In genomic region chr4:39840027-39840426, GRCh38 we compare ENCODE assay signal across 23 cellular contexts.
DNase-seq lines count a peak whose midpoint lies in the region; ATAC-seq, FAIRE-seq and TF ChIP-seq lines count a peak whose summit lies in the region.
"Had no signal": no experiment of that assay in that cellular context is flagged by ENCODE, and none has a peak within 500 bp of the region (broad histone marks: within the 10 kb centered on the region; RNA-seq: fewer than 3 reads in every experiment).

No MANE protein-coding gene starts in this region.

- 59% methylated on average over 9 of the region's 9 CpGs for WGBS in right lobe of liver (ENCODE audit: insufficient coverage, low coverage, low lambda C conversion rate, missing lambda C conversion rate)
- WGBS in HepG2 (ENCODE audit: low lambda C conversion rate) = 94% methylated on average over 9 of the region's 9 CpGs

- H3K9me3 ChIP-seq in right lobe of liver (no peaks in the 10 kb centered on the region), HepG2 (ENCODE audit: low read length) (no peaks in the 10 kb centered on the region)
- H3K9me3 ChIP-seq: A549; BLaER1 treated with 17β-estradiol and CSF1 and Interleukin-3, amounts not matched to agents 10 nM and 100 nM; Caco-2 had no signal

- H3K79me2 ChIP-seq in HepG2 (ENCODE audit: insufficient read depth, low read length) = no peaks in the 10 kb centered on the region

- TF ChIP-seq RAD21 in HepG2 (CRISPR knock-in tag; IDR thresholded peaks at IDR 0.05) = no peak

- no peak for FAIRE-seq in HepG2 (lab: Jason Lieb, UNC)
- FAIRE-seq: A549, D721Med, G401.6, GM19239 had no signal

- H3K27me3 ChIP-seq in right lobe of liver (no peaks in the 10 kb centered on the region), HepG2 (ENCODE audit: control insufficient read depth in 1 of 2, insufficient read depth in 2 of 2, low read length in 2 of 2) (no peaks in the 10 kb centered on the region)
- H3K27me3 ChIP-seq: BLaER1 treated with 17β-estradiol and CSF1 and Interleukin-3, amounts not matched to agents 10 nM and 100 nM had no signal

- H3K4me3 Mint-ChIP-seq in activated T-cell treated with anti-CD3 and anti-CD28 coated beads, Interleukin-2, amount 50 U/mL, for 72 hours = no peak overlapping the region
- no peak overlapping the region for H3K4me3 Mint-ChIP-seq in stimulated activated naive B cell treated with anti-CD40 and anti-IgM and Interleukin-4, amounts not matched to agents 10 μg/mL and 1 μg/mL and 100 μg/mL, for 72 hours
- H3K4me3 Mint-ChIP-seq: B cell; CD4-positive, alpha-beta T cell; CD8-positive, alpha-beta T cell had no signal

- no peak overlapping the region for H3K9ac ChIP-seq in HepG2 (ENCODE audit: insufficient read depth, low read depth, low read length)
- H3K9ac ChIP-seq: BLaER1 treated with 17β-estradiol and CSF1 and Interleukin-3, amounts not matched to agents 10 nM and 100 nM had no signal

- H3K36me3 ChIP-seq in right lobe of liver = peaks cover 0 to 69% (median 20%) of the 10 kb centered on the region in 4 donors
- peaks cover 17 to 56% of the 10 kb centered on the region in 2 experiments for H3K36me3 ChIP-seq in HepG2 (replicated peaks in 1 of 2; ENCODE audit: control insufficient read depth in 1 of 2, insufficient read depth in 2 of 2, low read length in 2 of 2)

- TF ChIP-seq POLR2A in right lobe of liver (IDR thresholded peaks at IDR 0.05) (no peak), HepG2 (IDR thresholded peaks at IDR 0.05; ENCODE audit: insufficient read depth in 1 of 2, low read depth in 2 of 2, low read length in 2 of 2) (no peak)

- H2AFZ ChIP-seq in HepG2 (ENCODE audit: low read length) = no peak overlapping the region

- no peak for TF ChIP-seq CTCF in right lobe of liver (IDR thresholded peaks at IDR 0.05)
- TF ChIP-seq CTCF in HepG2 (CRISPR knock-in tag; IDR thresholded peaks at IDR 0.05) = no peak

- TF ChIP-seq EP300 in HepG2 (IDR thresholded peaks at IDR 0.05; ENCODE audit: low read depth in 2 of 2, low read length in 2 of 2) = no peak
- no peak for TF ChIP-seq EP300 in HepG2 (CRISPR knock-in tag; IDR thresholded peaks at IDR 0.05; ENCODE audit: borderline replicate concordance)

- CTCF ChIA-PET in HepG2 (lab: Yijun Ruan, JAX; ENCODE audit: low intra/inter-chr PET ratio, low total read pairs) = no interaction called here

- DNase-seq in activated T-cell treated with anti-CD3 and anti-CD28 coated beads, Interleukin-2, amount 50 U/mL, for 72 hours = no peak
- DNase-seq in activated T-cell treated with anti-CD3 and anti-CD28 coated beads for 4 hours = no peak
- no peak for DNase-seq in right lobe of liver
- DNase-seq in HepG2 (ENCODE audit: low spot score) = no peak
- peak; percentile 35 for DNase-seq in mesenteric fat pad (ENCODE audit: low spot score)
- DNase-seq in stimulated activated naive B cell treated with anti-CD40 and anti-IgM and Interleukin-4, amounts not matched to agents 10 μg/mL and 1 μg/mL and 100 μg/mL, for 72 hours = no peak
- DNase-seq in central memory CD4-positive, alpha-beta T cell = no peak
- DNase-seq in NOMO-1 treated with DMSO at 0.1 percent for 48 hours (lab: John Stamatoyannopoulos, UW; ENCODE audit: unreplicated experiment) = no peak
- DNase-seq: AML-193; Caco-2; Calu3; CD4-positive, alpha-beta T cell; CD8-positive, alpha-beta T cell; DMS79 treated with DMSO at 0.1 percent for 48 hours; GF-D8 had no signal

- intact Hi-C loops in right lobe of liver (cut with DNase I) (no loop called here), HepG2 (cut with micrococcal nuclease; ENCODE audit: unreplicated experiment) (no loop called here)

- peak overlapping the region; percentile 29 for H3K27ac Mint-ChIP-seq in activated T-cell treated with anti-CD3 and anti-CD28 coated beads, Interleukin-2, amount 50 U/mL, for 72 hours
- H3K27ac Mint-ChIP-seq in stimulated activated naive B cell treated with anti-CD40 and anti-IgM and Interleukin-4, amounts not matched to agents 10 μg/mL and 1 μg/mL and 100 μg/mL, for 72 hours = peak overlapping the region; percentile 51
- H3K27ac Mint-ChIP-seq: B cell; CD4-positive, alpha-beta T cell; CD8-positive, alpha-beta T cell had no signal

- no peaks in the 10 kb centered on the region for H4K20me1 ChIP-seq in HepG2 (ENCODE audit: insufficient read depth, low read length)
- H4K20me1 ChIP-seq: BLaER1 treated with 17β-estradiol and CSF1 and Interleukin-3, amounts not matched to agents 10 nM and 100 nM had no signal

- no peaks in the 10 kb centered on the region for H3K4me1 Mint-ChIP-seq in activated T-cell treated with anti-CD3 and anti-CD28 coated beads, Interleukin-2, amount 50 U/mL, for 72 hours (ENCODE audit: low read depth)
- no peaks in the 10 kb centered on the region for H3K4me1 Mint-ChIP-seq in stimulated activated naive B cell treated with anti-CD40 and anti-IgM and Interleukin-4, amounts not matched to agents 10 μg/mL and 1 μg/mL and 100 μg/mL, for 72 hours
- H3K4me1 Mint-ChIP-seq: B cell had no signal

- H3K36me3 Mint-ChIP-seq in activated T-cell treated with anti-CD3 and anti-CD28 coated beads, Interleukin-2, amount 50 U/mL, for 72 hours (ENCODE audit: insufficient read depth in 2 of 2) = peaks cover 6 to 24% of the 10 kb centered on the region in 2 donors
- peaks cover 33 to 52% of the 10 kb centered on the region in 2 donors for H3K36me3 Mint-ChIP-seq in stimulated activated naive B cell treated with anti-CD40 and anti-IgM and Interleukin-4, amounts not matched to agents 10 μg/mL and 1 μg/mL and 100 μg/mL, for 72 hours

- POLR2A ChIA-PET in HepG2 (lab: Yijun Ruan, JAX) = no interaction called here

- H3K4me1 ChIP-seq in right lobe of liver (peaks cover 0 to 8% (median 0%) of the 10 kb centered on the region in 4 donors), HepG2 (ENCODE audit: insufficient read depth, low read length) (peaks cover 12% of the 10 kb centered on the region)
- H3K4me1 ChIP-seq: A549; BLaER1 treated with 17β-estradiol and CSF1 and Interleukin-3, amounts not matched to agents 10 nM and 100 nM; Caco-2 had no signal

- BruUV-seq in HepG2 (replicated peaks; lab: Mats Ljungman, UMichigan) = no TSS peak

- H3K27me3 Mint-ChIP-seq in activated T-cell treated with anti-CD3 and anti-CD28 coated beads, Interleukin-2, amount 50 U/mL, for 72 hours (ENCODE audit: low read depth) = no peaks in the 10 kb centered on the region
- no peaks in the 10 kb centered on the region for H3K27me3 Mint-ChIP-seq in stimulated activated naive B cell treated with anti-CD40 and anti-IgM and Interleukin-4, amounts not matched to agents 10 μg/mL and 1 μg/mL and 100 μg/mL, for 72 hours
- H3K27me3 Mint-ChIP-seq: B cell; CD4-positive, alpha-beta T cell had no signal

- H3K4me3 ChIP-seq in right lobe of liver (no peak overlapping the region), HepG2 (replicated peaks in 1 of 3; ENCODE audit: insufficient read depth in 1 of 3, low read depth in 2 of 3, low read length in 3 of 3) (no peak overlapping the region)
- H3K4me3 ChIP-seq: A549; BLaER1 treated with 17β-estradiol and CSF1 and Interleukin-3, amounts not matched to agents 10 nM and 100 nM had no signal

- no peak overlapping the region for H3K4me2 ChIP-seq in HepG2 (ENCODE audit: low read depth, low read length)
- H3K4me2 ChIP-seq: A549; BLaER1 treated with 17β-estradiol and CSF1 and Interleukin-3, amounts not matched to agents 10 nM and 100 nM had no signal

- in situ Hi-C loops in HepG2 (cut with HindIII; ENCODE audit: extremely low pct_ligation_motif_present, low pct_unique_long_range_greater_than_20kb) = no loop called here

- no peak overlapping the region for H3K27ac ChIP-seq in right lobe of liver
- no peak overlapping the region for H3K27ac ChIP-seq in HepG2 (ENCODE audit: extremely low read length, insufficient read depth, low read length)
- H3K27ac ChIP-seq: 22Rv1; A549; BLaER1 treated with 17β-estradiol and CSF1 and Interleukin-3, amounts not matched to agents 10 nM and 100 nM; C4-2B had no signal

- H3K9me3 Mint-ChIP-seq in activated T-cell treated with anti-CD3 and anti-CD28 coated beads, Interleukin-2, amount 50 U/mL, for 72 hours = no peaks in the 10 kb centered on the region
- no peaks in the 10 kb centered on the region for H3K9me3 Mint-ChIP-seq in stimulated activated naive B cell treated with anti-CD40 and anti-IgM and Interleukin-4, amounts not matched to agents 10 μg/mL and 1 μg/mL and 100 μg/mL, for 72 hours
- H3K9me3 Mint-ChIP-seq: CD4-positive, alpha-beta T cell; CD8-positive, alpha-beta T cell had no signal

- ATAC-seq in activated T-cell treated with anti-CD3 and anti-CD28 coated beads, Interleukin-2, amount 50 U/mL, for 72 hours (replicated peaks in 1 of 2) = no peak
- ATAC-seq in right lobe of liver (peak; percentile 73 to 90 (median 82)), HepG2 (no peak)
- no peak for ATAC-seq in stimulated activated naive B cell treated with anti-CD40 and anti-IgM and Interleukin-4, amounts not matched to agents 10 μg/mL and 1 μg/mL and 100 μg/mL, for 72 hours (replicated peaks)
- ATAC-seq: A549; CD8-positive, alpha-beta T cell had no signal

TF ChIP-seq in HepG2, 621 proteins besides CTCF, POLR2A, EP300 and RAD21 (continues in another document):
- no peak for TF ChIP-seq ELF1 (CRISPR knock-in tag; IDR thresholded peaks at IDR 0.05)

Comparison
In these comparisons a context has a peak if more than half of its experiments do, and no peak if none do; other contexts are left out.
1. ATAC-seq: peak in right lobe of liver (4 of 4); none in activated T-cell treated with anti-CD3 and anti-CD28 coated beads, Interleukin-2, amount 50 U/mL, for 72 hours (0 of 2), HepG2 (single experiment) and stimulated activated naive B cell treated with anti-CD40 and anti-IgM and Interleukin-4, amounts not matched to agents 10 μg/mL and 1 μg/mL and 100 μg/mL, for 72 hours (0 of 2).